7 cellular contexts compared by ENCODE assay signal in the genomic region with DNA sequence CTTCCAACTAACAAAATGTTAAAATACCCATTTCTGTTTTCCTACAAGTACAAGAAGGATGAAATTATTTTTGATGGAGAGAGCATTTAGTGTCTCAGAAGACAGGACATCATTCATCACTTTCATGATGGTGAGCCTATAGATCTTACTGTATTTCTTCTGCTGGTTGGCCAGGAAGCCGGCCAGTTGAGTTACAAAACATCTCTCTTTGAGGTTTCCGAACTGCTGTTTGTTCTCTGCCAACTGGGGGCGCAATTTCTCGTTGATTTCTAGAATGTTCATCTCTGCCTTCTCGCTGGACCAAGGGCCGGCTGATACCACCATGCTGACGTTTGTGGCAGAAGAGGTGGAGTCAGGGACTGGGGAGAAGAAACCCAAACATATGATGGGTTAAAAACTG. TPM values are rescaled to one million over a fixed set of nuclear protein-coding genes. Genes with fewer than 3 reads are reported as not detected.
DNase-seq lines count a peak whose midpoint lies in the region; ATAC-seq, FAIRE-seq and TF ChIP-seq lines count a peak whose summit lies in the region.
"Not testable (repeated sequence)": the region's sequence is repeated elsewhere in the genome, so short reads cannot be mapped to it uniquely, and the experiment has no call there.

No MANE protein-coding gene starts in this region.

- not testable (repeated sequence) for H3K27me3 ChIP-seq in RWPE2 (ENCODE audit: insufficient read depth, poor library complexity, severe bottlenecking); endothelial cell of umbilical vein (ENCODE audit: control insufficient read depth in 2 of 2, insufficient read depth in 2 of 2, low read length in 2 of 2); mesendoderm (ENCODE audit: insufficient read depth, low read length, poor library complexity)

- not testable (repeated sequence) for H3K18ac ChIP-seq in mesendoderm (ENCODE audit: low read length)

- not testable (repeated sequence) for H3K36me3 ChIP-seq in RWPE2 (ENCODE audit: low read depth); endothelial cell of umbilical vein (ENCODE audit: control insufficient read depth in 2 of 2, extremely low read depth in 1 of 2, insufficient read depth in 2 of 2, low read length in 2 of 2); mesendoderm (ENCODE audit: control insufficient read depth, insufficient read depth, low read length)

- not testable (repeated sequence) for H3K36me3 Mint-ChIP-seq in HFFc6 (ENCODE audit: low read depth); MCF 10A (ENCODE audit: insufficient read depth, unreplicated experiment)

- TF ChIP-seq CTCF in HFFc6 (IDR thresholded peaks at IDR 0.05) = peak; percentile 64
- peak; percentile 22 for TF ChIP-seq CTCF in RWPE2 (IDR thresholded peaks at IDR 0.05; ENCODE audit: poor library complexity, severe bottlenecking)
- peak; percentile 8 for TF ChIP-seq CTCF in MCF 10A (IDR thresholded peaks at IDR 0.05; ENCODE audit: unreplicated experiment)
- TF ChIP-seq CTCF in endothelial cell of umbilical vein (IDR thresholded peaks at IDR 0.05; ENCODE audit: extremely low read depth in 1 of 2, insufficient read depth in 1 of 2, low read depth in 1 of 2, low read length in 2 of 2); fibroblast of villous mesenchyme (IDR thresholded peaks at IDR 0.05; ENCODE audit: insufficient read depth, low read depth, low read length): not testable (repeated sequence)

- H3K9me3 ChIP-seq in RWPE2 (ENCODE audit: severe bottlenecking); endothelial cell of umbilical vein (replicated peaks; ENCODE audit: control insufficient read depth, insufficient read depth, low read length): not testable (repeated sequence)

- H3K4me2 ChIP-seq in endothelial cell of umbilical vein (ENCODE audit: insufficient read depth, low read length); mesendoderm (ENCODE audit: low read length): not testable (repeated sequence)

- DNase-seq in EH (ENCODE audit: low read depth) (peak; percentile 19), endothelial cell of umbilical vein (ENCODE audit: low read depth, low spot score) (peak; percentile 11), fibroblast of villous mesenchyme (ENCODE audit: low read depth) (peak; percentile 31), mesendoderm (peak; percentile 32)
- DNase-seq in HFFc6; RWPE2 (ENCODE audit: low spot score); MCF 10A (ENCODE audit: unreplicated experiment): not testable (repeated sequence)

- not testable (repeated sequence) for H3K9me1 ChIP-seq in endothelial cell of umbilical vein (replicated peaks; ENCODE audit: control insufficient read depth, extremely low read depth, insufficient read depth, low read length)

- not testable (repeated sequence) for H3K27ac Mint-ChIP-seq in HFFc6; MCF 10A (ENCODE audit: low read depth, unreplicated experiment)

- not testable (repeated sequence) for H3K4me1 ChIP-seq in RWPE2 (ENCODE audit: insufficient read depth, poor library complexity, severe bottlenecking); endothelial cell of umbilical vein (ENCODE audit: control insufficient read depth, extremely low read depth, insufficient read depth, low read length); mesendoderm (ENCODE audit: control insufficient read depth, low read depth, low read length)

- H2BK120ac ChIP-seq in mesendoderm (ENCODE audit: low read depth, low read length) = not testable (repeated sequence)

- H3K79me1 ChIP-seq in mesendoderm (ENCODE audit: low read length) = not testable (repeated sequence)

- not testable (repeated sequence) for H2BK5ac ChIP-seq in mesendoderm (ENCODE audit: low read length)

- H3K4ac ChIP-seq in mesendoderm (ENCODE audit: low read depth, low read length) = not testable (repeated sequence)

- not testable (repeated sequence) for ATAC-seq in RWPE2 (ENCODE audit: low read depth)

- not testable (repeated sequence) for H3K4me3 ChIP-seq in RWPE2 (ENCODE audit: severe bottlenecking); endothelial cell of umbilical vein (replicated peaks in 1 of 3; ENCODE audit: insufficient read depth in 1 of 3, low read depth in 1 of 3, low read length in 3 of 3); fibroblast of villous mesenchyme (ENCODE audit: low read depth, low read length); mesendoderm (ENCODE audit: low read length)

- POLR2A ChIA-PET in MCF 10A (lab: Yijun Ruan, JAX); endothelial cell of umbilical vein (lab: Charles Lee): not testable (repeated sequence)

- not testable (repeated sequence) for H2AFZ ChIP-seq in endothelial cell of umbilical vein (ENCODE audit: low read depth, low read length)

- CTCF ChIA-PET in MCF 10A (lab: Yijun Ruan, JAX); endothelial cell of umbilical vein (lab: Charles Lee): not testable (repeated sequence)

- not testable (repeated sequence) for H4K5ac ChIP-seq in mesendoderm (ENCODE audit: low read length)

- H3K23ac ChIP-seq in mesendoderm (ENCODE audit: low read length) = not testable (repeated sequence)

- not testable (repeated sequence) for H3K79me2 ChIP-seq in endothelial cell of umbilical vein (ENCODE audit: control insufficient read depth, insufficient read depth, low read length); mesendoderm (ENCODE audit: control insufficient read depth, insufficient read depth, low read length)

- H4K8ac ChIP-seq in mesendoderm (ENCODE audit: low read depth, low read length) = not testable (repeated sequence)

- TF ChIP-seq POLR2A in endothelial cell of umbilical vein (IDR thresholded peaks at IDR 0.05; ENCODE audit: low read depth, low read length) = not testable (repeated sequence)

- not testable (repeated sequence) for H2AK5ac ChIP-seq in mesendoderm (ENCODE audit: low read length)

- BruUV-seq in MCF 10A (replicated peaks; lab: Mats Ljungman, UMichigan); endothelial cell of umbilical vein (replicated peaks; lab: Mats Ljungman, UMichigan): not testable (repeated sequence)

- not testable (repeated sequence) for H3K56ac ChIP-seq in mesendoderm (ENCODE audit: low read length)

- not testable (repeated sequence) for H2BK15ac ChIP-seq in mesendoderm (replicated peaks; ENCODE audit: low read depth)

- not testable (repeated sequence) for H3K27me3 Mint-ChIP-seq in HFFc6 (ENCODE audit: insufficient read depth); MCF 10A (ENCODE audit: insufficient read depth, unreplicated experiment)

- intact Hi-C loops in MCF 10A (cut with micrococcal nuclease); endothelial cell of umbilical vein (cut with micrococcal nuclease): not testable (repeated sequence)

- H3K4me1 Mint-ChIP-seq in HFFc6 (ENCODE audit: low read depth); MCF 10A (ENCODE audit: insufficient read depth, unreplicated experiment): not testable (repeated sequence)

- not testable (repeated sequence) for FAIRE-seq in endothelial cell of umbilical vein (lab: Jason Lieb, UNC)

- H4K20me1 ChIP-seq in endothelial cell of umbilical vein (replicated peaks; ENCODE audit: control insufficient read depth, extremely low read depth, insufficient read depth, low read length) = not testable (repeated sequence)

- not testable (repeated sequence) for H3K9me3 Mint-ChIP-seq in HFFc6; MCF 10A (ENCODE audit: unreplicated experiment)

- dilution Hi-C loops in endothelial cell of umbilical vein (cut with MboI; ENCODE audit: extremely low pct_ligation_motif_present, low sequenced_read_pairs) = not testable (repeated sequence)

- H3K27ac ChIP-seq in RWPE2 (ENCODE audit: poor library complexity, severe bottlenecking); endothelial cell of umbilical vein (ENCODE audit: insufficient read depth, low read depth, low read length); mesendoderm (ENCODE audit: low read depth, low read length): not testable (repeated sequence)

- H3K9ac ChIP-seq in endothelial cell of umbilical vein (replicated peaks; ENCODE audit: extremely low read depth, insufficient read depth, low read length); mesendoderm (ENCODE audit: low read length): not testable (repeated sequence)

- WGBS in mesendoderm (ENCODE audit: extremely low coverage, insufficient coverage, low lambda C conversion rate) = no CpG with 5 or more reads among the region's 7 CpGs

- H3K4me3 Mint-ChIP-seq in HFFc6; MCF 10A (ENCODE audit: unreplicated experiment): not testable (repeated sequence)

RNA-seq across cellular contexts. Expression of gene NBPF20, which starts 20.5 kb away (rescaled TPM):
- total RNA-seq in HFFc6 (2021; fragmentation: NEBNext Ultra II Directional; extraction: Animal tissue kit (Norgen Biotek cat#: 25700)) = 1 to 10 TPM; 1.5 to 2.9 (median 2.3) TPM
- 8.3 and 8.5 TPM in 2 replicates for total RNA-seq in MCF 10A (2022)
- total RNA-seq in endothelial cell of umbilical vein = 5.0 and 5.3 TPM in 2 replicates
- polyA plus RNA-seq in endothelial cell of umbilical vein = 2.6 TPM in 2 replicates
- 2.0 and 2.6 TPM in 2 replicates for polyA plus RNA-seq in endothelial cell of umbilical vein (2011; cell fraction: cytosol; rRNA removed)
- 9.3 and 10.6 TPM in 2 replicates for polyA plus RNA-seq in endothelial cell of umbilical vein (2011; cell fraction: nucleus; rRNA removed)
- polyA plus RNA-seq in endothelial cell of umbilical vein (2012) = 2.4 and 3.8 TPM in 2 replicates
- 6.9 and 7.0 TPM in 2 replicates for polyA minus RNA-seq in endothelial cell of umbilical vein
- 3.1 TPM for polyA minus RNA-seq in endothelial cell of umbilical vein (2011; cell fraction: cytosol; rRNA and poly(A)+ RNA removed)
- polyA minus RNA-seq in endothelial cell of umbilical vein (2011; cell fraction: nucleus; rRNA and poly(A)+ RNA removed) = 7.4 and 9.7 TPM in 2 replicates
- 2.3 and 2.6 TPM in 2 replicates for total RNA-seq in fibroblast of villous mesenchyme
- 0.18 TPM for polyA plus RNA-seq in mesendoderm (2013, experiment 1 of 2)
- polyA plus RNA-seq in mesendoderm (2013, experiment 2 of 2) = 0.21 TPM
